8 cellular contexts compared by ENCODE assay signal in genomic region chr1:1919304-1920056, GRCh38. TPM values are rescaled to one million over a fixed set of nuclear protein-coding genes. Genes with fewer than 3 reads are reported as not detected.
DNase-seq lines count a peak whose midpoint lies in the region; ATAC-seq, FAIRE-seq and TF ChIP-seq lines count a peak whose summit lies in the region.

No MANE protein-coding gene starts in this region.

- H3K4ac ChIP-seq in H1 (replicated peaks; ENCODE audit: insufficient read length, low read depth, low read length) = no peak overlapping the region
- no peak overlapping the region for H3K4ac ChIP-seq in mesendoderm (ENCODE audit: low read depth, low read length)

- DNase-seq in COLO668 (lab: John Stamatoyannopoulos, UW; ENCODE audit: unreplicated experiment) (peak; percentile 100), HPDE6-E6E7 (ENCODE audit: extremely low spot score) (peak; percentile 99), NOMO-1 (lab: John Stamatoyannopoulos, UW; ENCODE audit: unreplicated experiment in 2 of 2) (peak; percentile 96), H1 (ENCODE audit: low read depth in 1 of 2, low spot score in 2 of 2) (peak; percentile 100), mesendoderm (peak; percentile 99)
- peak; percentile 98 to 99 for DNase-seq in activated CD8-positive, alpha-beta memory T cell treated with anti-CD3 and anti-CD28 coated beads for 4 hours (ENCODE audit: low read depth in 2 of 2)
- DNase-seq in stimulated activated CD8-positive, alpha-beta memory T cell treated with anti-CD3 and anti-CD28 coated beads, Interleukin-12 subunit alpha, Interleukin-12 subunit beta, amount 100 ng/mL, for 4 hours (ENCODE audit: low read depth) = peak; percentile 98

- H3K9me3 ChIP-seq in H1 (ENCODE audit: insufficient read depth in 2 of 2, low read depth in 1 of 2, low read length in 1 of 2) = no peaks in the 10 kb centered on the region; a peak in 1 of 4 replicates

- H3K79me2 ChIP-seq in H1 (ENCODE audit: control insufficient read depth in 1 of 2, insufficient read depth in 2 of 2, low read length in 2 of 2) = no peaks in the 10 kb centered on the region
- no peaks in the 10 kb centered on the region for H3K79me2 ChIP-seq in mesendoderm (ENCODE audit: control insufficient read depth, insufficient read depth, low read length)

- 26% methylated on average over 27 of the region's 62 CpGs; no CpG with 5 or more reads in 1 of the 2 experiments for WGBS in H1 (ENCODE audit: extremely low coverage in 1 of 2, insufficient coverage in 1 of 2, insufficient read length in 1 of 2, insufficient replicate concordance in 2 of 2, low coverage in 1 of 2, low lambda C conversion rate in 2 of 2, missing lambda C conversion rate in 1 of 2), 2 experiments
- WGBS in mesendoderm (ENCODE audit: extremely low coverage, insufficient coverage, low lambda C conversion rate) = no CpG with 5 or more reads among the region's 62 CpGs

- H4K5ac ChIP-seq in H1 (ENCODE audit: insufficient read length, low read depth, low read length) (peak overlapping the region; percentile 41), mesendoderm (ENCODE audit: low read length) (no peak overlapping the region)

- H3K27me3 ChIP-seq in H1 (replicated peaks in 1 of 4; ENCODE audit: control insufficient read depth in 3 of 4, extremely low read depth in 1 of 4, insufficient read depth in 3 of 4, low read length in 3 of 4) (peaks cover 0 to 2% (median under 1%) of the 10 kb centered on the region in 4 experiments; a peak in 2 of 7 replicates), mesendoderm (ENCODE audit: insufficient read depth, low read length, poor library complexity) (no peaks in the 10 kb centered on the region)

- TF ChIP-seq POLR2A in H1 (IDR thresholded peaks at IDR 0.05; ENCODE audit: control extremely low read depth in 1 of 2, low read depth in 2 of 2, low read length in 2 of 2) = no peak; a peak in 1 of 3 replicates

- H3K18ac ChIP-seq in H1 (ENCODE audit: extremely low read depth, low read length) = no peak overlapping the region
- H3K18ac ChIP-seq in mesendoderm (ENCODE audit: low read length) = peak overlapping the region; percentile 1

- H3K23ac ChIP-seq in H1 (ENCODE audit: insufficient read length) = no peak overlapping the region
- no peak overlapping the region for H3K23ac ChIP-seq in mesendoderm (ENCODE audit: low read length)

- H3K27ac ChIP-seq in H1 (ENCODE audit: low read depth, low read length) (no peak overlapping the region), mesendoderm (ENCODE audit: low read depth, low read length) (no peak overlapping the region)

- H2AK5ac ChIP-seq in H1 (ENCODE audit: low read depth, low read length) (no peak overlapping the region), mesendoderm (ENCODE audit: low read length) (peak overlapping the region; percentile 15)

- TF ChIP-seq EP300 in H1 (IDR thresholded peaks at IDR 0.05; ENCODE audit: borderline replicate concordance in 1 of 2, low read depth in 2 of 2, low read length in 2 of 2) = no peak

- no peak overlapping the region for H2BK20ac ChIP-seq in H1 (ENCODE audit: low read length)

- no peak overlapping the region for H3K14ac ChIP-seq in H1 (ENCODE audit: insufficient read length)

- H2BK120ac ChIP-seq in H1 (replicated peaks; ENCODE audit: low read depth, low read length) = no peak overlapping the region
- H2BK120ac ChIP-seq in mesendoderm (ENCODE audit: low read depth, low read length) = no peak overlapping the region

- H3K4me2 ChIP-seq in H1 (ENCODE audit: insufficient read depth in 1 of 2, low read depth in 2 of 2, low read length in 2 of 2) (peak overlapping the region; percentile 50 to 82), mesendoderm (ENCODE audit: low read length) (peak overlapping the region; percentile 30)

- H3K4me3 ChIP-seq in H1 (ENCODE audit: extremely low read depth in 1 of 4, insufficient read depth in 2 of 4, low read depth in 3 of 4, low read length in 4 of 4) (peak overlapping the region in 3 of 4 experiments; percentile 34 to 68 (median 40); a peak in 6 of 8 replicates), mesendoderm (ENCODE audit: low read length) (no peak overlapping the region)

- peak overlapping the region; percentile 2; the same call in 1 of the 2 replicates for H2AFZ ChIP-seq in H1 (ENCODE audit: low read length)

- peak overlapping the region; percentile 77 for H4K8ac ChIP-seq in H1 (ENCODE audit: extremely low read depth, insufficient read depth, low read length)
- no peak overlapping the region for H4K8ac ChIP-seq in mesendoderm (ENCODE audit: low read depth, low read length)

- H2BK12ac ChIP-seq in H1 (ENCODE audit: low read depth, low read length) = peak overlapping the region; percentile 90; the same call in 1 of the 2 replicates

- peak; percentile 86 for FAIRE-seq in H1 (lab: Jason Lieb, UNC)

- H3K36me3 ChIP-seq in H1 (ENCODE audit: control insufficient read depth in 2 of 4, insufficient read depth in 4 of 4, low read length in 3 of 4) (no peaks in the 10 kb centered on the region), mesendoderm (ENCODE audit: control insufficient read depth, insufficient read depth, low read length) (no peaks in the 10 kb centered on the region)

- H4K20me1 ChIP-seq in H1 (replicated peaks in 1 of 2; ENCODE audit: control insufficient read depth in 1 of 2, insufficient read depth in 2 of 2, low read length in 2 of 2) = no peaks in the 10 kb centered on the region

- no peak for TF ChIP-seq CTCF in H1 (IDR thresholded peaks at IDR 0.05; ENCODE audit: control extremely low read depth in 1 of 3, insufficient read depth in 1 of 3, low read depth in 1 of 3, low read length in 3 of 3)

- no peak for TF ChIP-seq RAD21 in H1 (IDR thresholded peaks at IDR 0.05 in 1 of 2, conservative IDR thresholded peaks at IDR 0.05 in 1 of 2; ENCODE audit: low read depth in 2 of 2, low read length in 2 of 2)

- no peak overlapping the region for H3K56ac ChIP-seq in H1 (replicated peaks; ENCODE audit: insufficient read length, low read depth, low read length)
- H3K56ac ChIP-seq in mesendoderm (ENCODE audit: low read length) = peak overlapping the region; percentile 75

- H3K4me1 ChIP-seq in H1 (replicated peaks in 1 of 4; ENCODE audit: control insufficient read depth in 3 of 4, insufficient read depth in 4 of 4, low read length in 3 of 4) (peaks cover 0 to 19% (median 12%) of the 10 kb centered on the region in 4 experiments; a peak in 6 of 7 replicates), mesendoderm (ENCODE audit: control insufficient read depth, low read depth, low read length) (peaks cover 7% of the 10 kb centered on the region)

- H3K79me1 ChIP-seq in H1 (ENCODE audit: low read depth, low read length) (no peaks in the 10 kb centered on the region), mesendoderm (ENCODE audit: low read length) (no peaks in the 10 kb centered on the region)

- peak overlapping the region; percentile 67 for H4K91ac ChIP-seq in H1 (replicated peaks; ENCODE audit: insufficient read length, low read length)

- CTCF ChIA-PET in H1 (lab: Charles Lee; ENCODE audit: partially characterized antibody) = interaction anchor here (0.6 to 1.1 kb wide), 2 partner anchors 25 to 78 kb away, joined by 3 to 4 read pairs; no protein-coding TSS in a partner anchor

- no peak overlapping the region for H3K9ac ChIP-seq in H1 (replicated peaks in 1 of 4; ENCODE audit: extremely low read depth in 1 of 4, low read depth in 3 of 4, low read length in 3 of 4)
- peak overlapping the region; percentile 52 for H3K9ac ChIP-seq in mesendoderm (ENCODE audit: low read length)

- H2BK15ac ChIP-seq in H1 (ENCODE audit: low read length) = no peak overlapping the region
- no peak overlapping the region for H2BK15ac ChIP-seq in mesendoderm (replicated peaks; ENCODE audit: low read depth)

- ATAC-seq in GM19468 (IDR thresholded peaks at IDR 0.05; ENCODE audit: extremely low read depth, unreplicated experiment) = peak; percentile 82

- H2BK5ac ChIP-seq in H1 (ENCODE audit: low read depth, low read length) (peak overlapping the region; percentile 15; the same call in 1 of the 2 replicates), mesendoderm (ENCODE audit: low read length) (no peak overlapping the region)

- peaks cover 4% of the 10 kb centered on the region; the same call in 1 of the 2 replicates for H3K23me2 ChIP-seq in H1 (ENCODE audit: low read depth, low read length)

- POLR2A ChIA-PET in H1 (lab: Charles Lee; ENCODE audit: partially characterized antibody) = interaction anchor here (0.8 to 2.6 kb wide), 3 partner anchors 10 to 137 kb away, joined by 3 to 14 read pairs (median 3); no protein-coding TSS in a partner anchor

RNA-seq across cellular contexts. Expression of gene TMEM52, which starts 0.4 kb away (rescaled TPM):
- 14.6 and 15.0 TPM in 2 replicates for total RNA-seq in H1 (2021; fragmentation: NEBNext Ultra II Directional; extraction: Animal tissue kit (Norgen Biotek cat#: 25700))
- polyA plus RNA-seq in H1 (2011; rRNA removed) = 30.2 and 46.3 TPM in 2 replicates
- polyA plus RNA-seq in H1 (2011; cell fraction: cytosol; rRNA removed) = 20.9 TPM
- 36.1 TPM for polyA plus RNA-seq in H1 (2011; cell fraction: nucleus; rRNA removed)
- polyA plus RNA-seq in H1 (2012, experiment 1 of 2) = 8.4 to 15.3 TPM (median 14.6 TPM) in 4 replicates
- polyA plus RNA-seq in H1 (2012, experiment 2 of 2) = 15.3 TPM
- 21.5 TPM for polyA plus RNA-seq in H1 (2013, experiment 1 of 2)
- 22.3 TPM for polyA plus RNA-seq in H1 (2013, experiment 2 of 2)
- polyA minus RNA-seq in H1 (2011; rRNA and poly(A)+ RNA removed) = 5.1 and 6.6 TPM in 2 replicates
- 6.2 TPM for polyA minus RNA-seq in H1 (2011; cell fraction: cytosol; rRNA and poly(A)+ RNA removed)
- 11.6 TPM for polyA minus RNA-seq in H1 (2011; cell fraction: nucleus; rRNA and poly(A)+ RNA removed)
- 9.0 TPM for polyA plus RNA-seq in mesendoderm (2013, experiment 1 of 2)
- 8.8 TPM for polyA plus RNA-seq in mesendoderm (2013, experiment 2 of 2)

RNA-seq across cellular contexts. Expression of gene CALML6, which starts 4.4 kb away (rescaled TPM):
- total RNA-seq in H1 (2021; fragmentation: NEBNext Ultra II Directional; extraction: Animal tissue kit (Norgen Biotek cat#: 25700)) = 0.92 and 1.3 TPM in 2 replicates
- polyA plus RNA-seq in H1 (2011; rRNA removed) = 0.54 and 0.96 TPM in 2 replicates
- polyA plus RNA-seq in H1 (2011; cell fraction: cytosol; rRNA removed) = 1.4 TPM
- polyA plus RNA-seq in H1 (2011; cell fraction: nucleus; rRNA removed) = 4.8 TPM
- 1.3 to 1.9 TPM (median 1.7 TPM) in 4 replicates for polyA plus RNA-seq in H1 (2012, experiment 1 of 2)
- polyA plus RNA-seq in H1 (2012, experiment 2 of 2) = 0.84 TPM
- polyA plus RNA-seq in H1 (2013, experiment 1 of 2) = 0.65 TPM
- 0.63 TPM for polyA plus RNA-seq in H1 (2013, experiment 2 of 2)
- polyA minus RNA-seq in H1 (2011; rRNA and poly(A)+ RNA removed) = 0.09 and 0.15 TPM in 2 replicates
- polyA minus RNA-seq in H1 (2011; cell fraction: cytosol; rRNA and poly(A)+ RNA removed) = not detected
- polyA minus RNA-seq in H1 (2011; cell fraction: nucleus; rRNA and poly(A)+ RNA removed) = 1.5 TPM
- polyA plus RNA-seq in mesendoderm (2013, experiment 1 of 2) = 0.27 TPM
- 0.22 TPM for polyA plus RNA-seq in mesendoderm (2013, experiment 2 of 2)

RNA-seq across cellular contexts. Expression of gene GNB1, which starts 28.6 kb away (rescaled TPM):
- 382 and 394 TPM in 2 replicates for total RNA-seq in H1 (2021; fragmentation: NEBNext Ultra II Directional; extraction: Animal tissue kit (Norgen Biotek cat#: 25700))
- 343 and 372 TPM in 2 replicates for polyA plus RNA-seq in H1 (2011; rRNA removed)
- polyA plus RNA-seq in H1 (2011; cell fraction: cytosol; rRNA removed) = 391 TPM
- 286 TPM for polyA plus RNA-seq in H1 (2011; cell fraction: nucleus; rRNA removed)
- polyA plus RNA-seq in H1 (2012, experiment 1 of 2) = 256 to 341 TPM (median 318 TPM) in 4 replicates
- polyA plus RNA-seq in H1 (2012, experiment 2 of 2) = 110 TPM
- 180 TPM for polyA plus RNA-seq in H1 (2013, experiment 1 of 2)
- polyA plus RNA-seq in H1 (2013, experiment 2 of 2) = 186 TPM
- 482 and 536 TPM in 2 replicates for polyA minus RNA-seq in H1 (2011; rRNA and poly(A)+ RNA removed)
- polyA minus RNA-seq in H1 (2011; cell fraction: cytosol; rRNA and poly(A)+ RNA removed) = 250 TPM
- polyA minus RNA-seq in H1 (2011; cell fraction: nucleus; rRNA and poly(A)+ RNA removed) = 104 TPM
- 227 TPM for polyA plus RNA-seq in mesendoderm (2013, experiment 1 of 2)
- 228 TPM for polyA plus RNA-seq in mesendoderm (2013, experiment 2 of 2)
